1 cellular context compared by ENCODE assay signal in the genomic region with DNA sequence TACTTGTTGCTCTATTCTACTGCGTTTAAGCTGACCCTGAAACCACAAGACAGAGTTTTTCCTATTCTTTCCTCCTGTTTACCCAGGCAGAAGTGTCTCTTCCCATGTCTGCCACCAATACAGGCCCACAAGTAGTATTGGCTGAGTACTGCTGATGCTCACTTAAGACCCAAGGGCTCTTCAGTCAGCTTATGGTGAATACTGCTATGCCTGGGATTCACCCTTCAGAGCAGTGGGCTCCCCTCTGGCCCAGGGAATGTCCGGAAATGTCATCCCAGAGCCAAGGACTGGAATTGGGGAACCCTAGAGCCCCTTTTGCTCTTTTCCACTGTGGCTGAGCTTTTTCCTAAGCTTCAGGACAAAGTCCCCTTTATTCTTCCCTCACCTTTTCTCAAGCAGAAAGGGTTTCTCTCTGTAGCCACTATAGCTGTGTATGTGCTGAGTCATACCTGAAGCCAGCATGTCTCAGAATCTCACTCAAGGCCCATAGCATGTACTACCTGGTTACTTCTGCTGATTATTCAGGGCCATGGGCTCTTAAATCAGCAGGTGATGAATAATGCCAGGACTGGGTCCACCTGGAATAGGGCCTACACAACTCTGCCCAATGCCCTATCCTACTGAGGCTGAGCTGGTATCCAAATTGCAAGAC.
TF ChIP-seq lines count a peak whose summit lies in the region.

No MANE protein-coding gene starts in this region.

TF ChIP-seq in H1, 55 proteins besides CTCF, POLR2A, EP300 and RAD21 (continued from another document):
- peak; percentile 45; the same call in 1 of the 2 replicates for TF ChIP-seq MAFK (IDR thresholded peaks at IDR 0.05; ENCODE audit: low read depth, low read length)
TF ChIP-seq in H1: peak in this region for 1.
